8 cellular contexts compared by ENCODE assay signal in genomic region chr5:80407735-80408474, GRCh38. TPM values are rescaled to one million over a fixed set of nuclear protein-coding genes. Genes with fewer than 3 reads are reported as not detected.
A peak's percentile ranks its signal among the peaks of the same experiment; 100 is the strongest.
DNase-seq lines count a peak whose midpoint lies in the region; ATAC-seq, FAIRE-seq and TF ChIP-seq lines count a peak whose summit lies in the region.

Gene ZFYVE16 (plus strand): TSS chr5:80408064. CDS start chr5:80434148, 26,084 bp downstream.

- H3K9me3 ChIP-seq in WERI-Rb-1 (ENCODE audit: severe bottlenecking) = no peaks in the 10 kb centered on the region
- no peaks in the 10 kb centered on the region for H3K9me3 ChIP-seq in small intestine (ENCODE audit: control insufficient read depth, low read depth)

- no peak for FAIRE-seq in bronchial epithelial cell (lab: Jason Lieb, UNC)
- FAIRE-seq in small intestine (lab: Jason Lieb, UNC) = no peak

- H3K27me3 ChIP-seq in WERI-Rb-1 (ENCODE audit: insufficient read depth, low read depth, severe bottlenecking) (no peaks in the 10 kb centered on the region), bronchial epithelial cell (ENCODE audit: control insufficient read depth, insufficient read depth, low read length) (no peaks in the 10 kb centered on the region), small intestine (ENCODE audit: control insufficient read depth in 2 of 2, insufficient read depth in 2 of 2, low read length in 2 of 2) (no peaks in the 10 kb centered on the region)

- DNase-seq in ACHN (peak; percentile 95), NCI-H2196 treated with DMSO at 0.1 percent for 48 hours (lab: John Stamatoyannopoulos, UW; ENCODE audit: unreplicated experiment) (peak; percentile 81), WERI-Rb-1 (peak; percentile 98), bronchial epithelial cell (ENCODE audit: low read depth) (peak; percentile 92), iPS-NIHi11 (ENCODE audit: low spot score) (peak; percentile 97), small intestine (peak; percentile 99)

- peaks cover 15% of the 10 kb centered on the region for H3K36me3 ChIP-seq in WERI-Rb-1
- peaks cover 3% of the 10 kb centered on the region for H3K36me3 ChIP-seq in bronchial epithelial cell (ENCODE audit: control insufficient read depth, insufficient read depth, low read length)
- peaks cover 0 to 2% of the 10 kb centered on the region in 2 donors for H3K36me3 ChIP-seq in small intestine (ENCODE audit: control insufficient read depth in 2 of 2, insufficient read depth in 2 of 2, low read length in 2 of 2)

- no peak for TF ChIP-seq CTCF in WERI-Rb-1 (IDR thresholded peaks at IDR 0.05; ENCODE audit: low read depth, low read length)
- peak; percentile 44 for TF ChIP-seq CTCF in bronchial epithelial cell (IDR thresholded peaks at IDR 0.05; ENCODE audit: insufficient read depth, low read length, severe bottlenecking)

- 0% methylated on average over 57 to 64 of the region's 64 CpGs for WGBS in small intestine, 3 donors

- in situ Hi-C loops in ACHN (cut with HindIII; ENCODE audit: low pct_ligation_motif_present, low pct_unique_long_range_greater_than_20kb, low sequenced_read_pairs) = no loop called here

- H3K27ac ChIP-seq in WERI-Rb-1 (peak within 1 kb of the TSS; percentile 94), small intestine (ENCODE audit: low read depth in 1 of 2, low read length in 1 of 2) (peak within 1 kb of the TSS; percentile 98)

- H3K4me1 ChIP-seq in small intestine (ENCODE audit: control insufficient read depth in 2 of 2, insufficient read depth in 1 of 2, low read depth in 1 of 2, low read length in 1 of 2) = no peaks in the 10 kb centered on the region

- peak; percentile 86 for ATAC-seq in GM18873 (IDR thresholded peaks at IDR 0.05; ENCODE audit: low FRiP score, unreplicated experiment)
- ATAC-seq in HG03139 (IDR thresholded peaks at IDR 0.05; ENCODE audit: unreplicated experiment) = peak; percentile 82

- H3K4me3 ChIP-seq in WERI-Rb-1 (ENCODE audit: low read depth, low read length) (peak within 1 kb of the TSS; percentile 94), bronchial epithelial cell (ENCODE audit: low read depth, low read length) (peak within 1 kb of the TSS; percentile 94), small intestine (ENCODE audit: low read depth in 1 of 2, low read length in 2 of 2) (peak within 1 kb of the TSS; percentile 85 to 97)

RNA-seq across cellular contexts. Expression of gene ZFYVE16, which starts in this region (rescaled TPM):
- 16.8 and 22.9 TPM in 2 replicates for total RNA-seq in bronchial epithelial cell
- 1 to 10 TPM; 6.2 to 7.8 (median 7.0) TPM for polyA plus RNA-seq in small intestine

Comparison
In these comparisons a context has a peak if more than half of its experiments do, and no peak if none do; other contexts are left out.
1. Peak in every context shown above with its lines: DNase-seq, ATAC-seq, H3K4me3 ChIP-seq and H3K27ac ChIP-seq.